8 cellular contexts compared by ENCODE assay signal in genomic region chr1:147640553-147641165, GRCh38. TPM values are rescaled to one million over a fixed set of nuclear protein-coding genes. Genes with fewer than 3 reads are reported as not detected.
DNase-seq lines count a peak whose midpoint lies in the region; ATAC-seq, FAIRE-seq and TF ChIP-seq lines count a peak whose summit lies in the region.

No MANE protein-coding gene starts in this region.

- H2AFZ ChIP-seq in astrocyte (ENCODE audit: low read depth, low read length): no peak overlapping the region

- H3K79me2 ChIP-seq in astrocyte (ENCODE audit: insufficient read depth, low read length): no peaks in the 10 kb centered on the region

- FAIRE-seq in astrocyte (lab: Jason Lieb, UNC): no peak

- DNase-seq in NCI-H128 (lab: John Stamatoyannopoulos, UW; ENCODE audit: unreplicated experiment): peak; percentile 73
- DNase-seq in T1000 (lab: John Stamatoyannopoulos, UW): peak; percentile 26
- peak; percentile 56 for DNase-seq in astrocyte (ENCODE audit: low read depth)
- DNase-seq in hippocampal formation (lab: John Stamatoyannopoulos, UW): peak; percentile 23 to 30
- peak; percentile 89 for DNase-seq in spleen

- no peak overlapping the region for H3K4me2 ChIP-seq in astrocyte (ENCODE audit: low read length)

- ATAC-seq in HG02610 (IDR thresholded peaks at IDR 0.05; ENCODE audit: unreplicated experiment): peak; percentile 85
- no peak for ATAC-seq in GM18519 (IDR thresholded peaks at IDR 0.05; ENCODE audit: low FRiP score, unreplicated experiment)

- no peak overlapping the region for H3K27ac Mint-ChIP-seq in astrocyte (ENCODE audit: unreplicated experiment)

- H3K9me3 ChIP-seq in astrocyte (ENCODE audit: insufficient read depth, low read depth, low read length) (no peaks in the 10 kb centered on the region), spleen (no peaks in the 10 kb centered on the region)

- no peak overlapping the region for H3K27ac ChIP-seq in astrocyte (ENCODE audit: low read depth, low read length)
- H3K27ac ChIP-seq in spleen: peak overlapping the region in 1 of 8 donors; percentile 46

- no peak overlapping the region for H3K9ac ChIP-seq in astrocyte (ENCODE audit: low read length)

- H3K4me3 Mint-ChIP-seq in astrocyte (ENCODE audit: unreplicated experiment): no peak overlapping the region

- TF ChIP-seq CTCF in GM12875 (IDR thresholded peaks at IDR 0.05; ENCODE audit: borderline replicate concordance, insufficient read depth, low read depth, low read length): peak; percentile 96
- TF ChIP-seq CTCF in astrocyte (IDR thresholded peaks at IDR 0.05; ENCODE audit: insufficient read depth, low read depth, low read length): peak; percentile 76
- peak; percentile 54 to 93 (median 81) for TF ChIP-seq CTCF in spleen (IDR thresholded peaks at IDR 0.05 in 8 of 11, conservative IDR thresholded peaks at IDR 0.05 in 3 of 11)

- H3K27me3 ChIP-seq in astrocyte (ENCODE audit: insufficient read depth, low read length) (no peaks in the 10 kb centered on the region), spleen (replicated peaks in 1 of 7) (no peaks in the 10 kb centered on the region)

- no peaks in the 10 kb centered on the region for H3K4me1 ChIP-seq in astrocyte (ENCODE audit: insufficient read depth, low read length)
- peaks cover 0 to 38% (median 12%) of the 10 kb centered on the region in 6 donors for H3K4me1 ChIP-seq in spleen

- no peaks in the 10 kb centered on the region for H3K4me1 Mint-ChIP-seq in astrocyte (ENCODE audit: low read depth, unreplicated experiment)

- WGBS in spleen, 5 donors: 44 to 80% (median 45%) methylated on average over 4 to 9 of the region's 9 CpGs

- H4K20me1 ChIP-seq in astrocyte (ENCODE audit: insufficient read depth, low read length): no peaks in the 10 kb centered on the region

- H3K36me3 ChIP-seq in astrocyte (ENCODE audit: insufficient read depth, low read length) (no peaks in the 10 kb centered on the region), spleen (peaks cover 0 to 32% (median 4%) of the 10 kb centered on the region in 6 donors)

- TF ChIP-seq POLR2A in spleen (IDR thresholded peaks at IDR 0.05): no peak

- H3K4me3 ChIP-seq in GM12875 (ENCODE audit: low read depth, low read length) (no peak overlapping the region), astrocyte (ENCODE audit: insufficient read depth, low read depth, low read length) (no peak overlapping the region), spleen (peak overlapping the region in 1 of 8 donors; percentile 15)

- no peaks in the 10 kb centered on the region for H3K9me3 Mint-ChIP-seq in astrocyte (ENCODE audit: unreplicated experiment)

- peaks cover 7% of the 10 kb centered on the region for H3K36me3 Mint-ChIP-seq in astrocyte (ENCODE audit: low read depth, unreplicated experiment)

- H3K27me3 Mint-ChIP-seq in astrocyte (ENCODE audit: low read depth, unreplicated experiment): no peaks in the 10 kb centered on the region

- intact Hi-C loops in spleen (cut with DNase I; ENCODE audit: low total_unique reads): no loop called here

RNA-seq across cellular contexts. Expression of gene ACP6, which starts 29.7 kb away (rescaled TPM):
- total RNA-seq in astrocyte (17.5 and 19.6 TPM in 2 replicates), spleen (10 to 100 TPM in 3 of 7 donors, 1 to 10 TPM in 4; 7.1 to 18.8 (median 9.6) TPM)
- polyA plus RNA-seq in spleen: 10 to 100 TPM in 1 of 3 donors, 1 to 10 TPM in 2; 8.2 to 11.2 (median 8.4) TPM

Comparison
In these comparisons a context has a peak if more than half of its experiments do, and no peak if none do; other contexts are left out.
1. DNase-seq: peak in every context shown above with its lines; median percentile 89 in spleen; 73 in NCI-H128; 56 in astrocyte; 26 in hippocampal formation; 26 in T1000.